In the genomic region with DNA sequence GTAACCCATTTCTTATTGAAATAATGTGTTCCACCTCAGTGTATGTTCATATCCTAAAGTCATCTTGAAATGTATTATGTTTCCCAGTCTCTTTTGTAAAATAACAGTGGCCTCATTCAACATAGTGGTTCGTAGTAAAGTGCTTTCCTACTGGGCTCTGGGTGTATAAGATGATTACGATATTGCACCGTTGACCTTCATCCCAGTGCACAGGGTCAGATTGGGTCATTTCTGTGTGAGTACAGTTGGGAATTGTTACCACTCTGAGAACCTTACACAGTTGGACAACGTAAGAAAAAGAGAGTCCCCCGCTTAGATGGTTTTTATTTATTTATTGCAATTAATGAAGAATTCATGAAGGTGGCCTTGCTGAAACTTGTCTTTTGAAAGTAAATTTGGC, we compare ENCODE assay signal across 1 cellular context.
A peak's percentile ranks its signal among the peaks of the same experiment; 100 is the strongest.
TF ChIP-seq lines count a peak whose summit lies in the region.

No MANE protein-coding gene starts in this region.

TF ChIP-seq in HepG2, 621 proteins besides CTCF, POLR2A, EP300 and RAD21 (continues in another document):
- TF ChIP-seq, protein P1, sequence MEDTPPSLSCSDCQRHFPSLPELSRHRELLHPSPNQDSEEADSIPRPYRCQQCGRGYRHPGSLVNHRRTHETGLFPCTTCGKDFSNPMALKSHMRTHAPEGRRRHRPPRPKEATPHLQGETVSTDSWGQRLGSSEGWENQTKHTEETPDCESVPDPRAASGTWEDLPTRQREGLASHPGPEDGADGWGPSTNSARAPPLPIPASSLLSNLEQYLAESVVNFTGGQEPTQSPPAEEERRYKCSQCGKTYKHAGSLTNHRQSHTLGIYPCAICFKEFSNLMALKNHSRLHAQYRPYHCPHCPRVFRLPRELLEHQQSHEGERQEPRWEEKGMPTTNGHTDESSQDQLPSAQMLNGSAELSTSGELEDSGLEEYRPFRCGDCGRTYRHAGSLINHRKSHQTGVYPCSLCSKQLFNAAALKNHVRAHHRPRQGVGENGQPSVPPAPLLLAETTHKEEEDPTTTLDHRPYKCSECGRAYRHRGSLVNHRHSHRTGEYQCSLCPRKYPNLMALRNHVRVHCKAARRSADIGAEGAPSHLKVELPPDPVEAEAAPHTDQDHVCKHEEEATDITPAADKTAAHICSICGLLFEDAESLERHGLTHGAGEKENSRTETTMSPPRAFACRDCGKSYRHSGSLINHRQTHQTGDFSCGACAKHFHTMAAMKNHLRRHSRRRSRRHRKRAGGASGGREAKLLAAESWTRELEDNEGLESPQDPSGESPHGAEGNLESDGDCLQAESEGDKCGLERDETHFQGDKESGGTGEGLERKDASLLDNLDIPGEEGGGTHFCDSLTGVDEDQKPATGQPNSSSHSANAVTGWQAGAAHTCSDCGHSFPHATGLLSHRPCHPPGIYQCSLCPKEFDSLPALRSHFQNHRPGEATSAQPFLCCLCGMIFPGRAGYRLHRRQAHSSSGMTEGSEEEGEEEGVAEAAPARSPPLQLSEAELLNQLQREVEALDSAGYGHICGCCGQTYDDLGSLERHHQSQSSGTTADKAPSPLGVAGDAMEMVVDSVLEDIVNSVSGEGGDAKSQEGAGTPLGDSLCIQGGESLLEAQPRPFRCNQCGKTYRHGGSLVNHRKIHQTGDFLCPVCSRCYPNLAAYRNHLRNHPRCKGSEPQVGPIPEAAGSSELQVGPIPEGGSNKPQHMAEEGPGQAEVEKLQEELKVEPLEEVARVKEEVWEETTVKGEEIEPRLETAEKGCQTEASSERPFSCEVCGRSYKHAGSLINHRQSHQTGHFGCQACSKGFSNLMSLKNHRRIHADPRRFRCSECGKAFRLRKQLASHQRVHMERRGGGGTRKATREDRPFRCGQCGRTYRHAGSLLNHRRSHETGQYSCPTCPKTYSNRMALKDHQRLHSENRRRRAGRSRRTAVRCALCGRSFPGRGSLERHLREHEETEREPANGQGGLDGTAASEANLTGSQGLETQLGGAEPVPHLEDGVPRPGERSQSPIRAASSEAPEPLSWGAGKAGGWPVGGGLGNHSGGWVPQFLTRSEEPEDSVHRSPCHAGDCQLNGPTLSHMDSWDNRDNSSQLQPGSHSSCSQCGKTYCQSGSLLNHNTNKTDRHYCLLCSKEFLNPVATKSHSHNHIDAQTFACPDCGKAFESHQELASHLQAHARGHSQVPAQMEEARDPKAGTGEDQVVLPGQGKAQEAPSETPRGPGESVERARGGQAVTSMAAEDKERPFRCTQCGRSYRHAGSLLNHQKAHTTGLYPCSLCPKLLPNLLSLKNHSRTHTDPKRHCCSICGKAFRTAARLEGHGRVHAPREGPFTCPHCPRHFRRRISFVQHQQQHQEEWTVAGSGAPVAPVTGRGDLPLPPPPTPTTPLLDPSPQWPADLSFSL (CRISPR knock-in tag; IDR thresholded peaks at IDR 0.05), result 0 out of 2 replicates have a peak, but pooled peaks have one; percentile 24
- TF ChIP-seq SOX13 (IDR thresholded peaks at IDR 0.05), result no peak
- TF ChIP-seq SOX13 (CRISPR knock-in tag; conservative IDR thresholded peaks at IDR 0.05 in 1 of 2, IDR thresholded peaks at IDR 0.05 in 1 of 2), result peak in 1 of 2 experiments; percentile 49; a peak in 2 of 4 replicates
- peak; percentile 81 for TF ChIP-seq HNF4A (CRISPR knock-in tag; IDR thresholded peaks at IDR 0.05)
- TF ChIP-seq, protein P2, sequence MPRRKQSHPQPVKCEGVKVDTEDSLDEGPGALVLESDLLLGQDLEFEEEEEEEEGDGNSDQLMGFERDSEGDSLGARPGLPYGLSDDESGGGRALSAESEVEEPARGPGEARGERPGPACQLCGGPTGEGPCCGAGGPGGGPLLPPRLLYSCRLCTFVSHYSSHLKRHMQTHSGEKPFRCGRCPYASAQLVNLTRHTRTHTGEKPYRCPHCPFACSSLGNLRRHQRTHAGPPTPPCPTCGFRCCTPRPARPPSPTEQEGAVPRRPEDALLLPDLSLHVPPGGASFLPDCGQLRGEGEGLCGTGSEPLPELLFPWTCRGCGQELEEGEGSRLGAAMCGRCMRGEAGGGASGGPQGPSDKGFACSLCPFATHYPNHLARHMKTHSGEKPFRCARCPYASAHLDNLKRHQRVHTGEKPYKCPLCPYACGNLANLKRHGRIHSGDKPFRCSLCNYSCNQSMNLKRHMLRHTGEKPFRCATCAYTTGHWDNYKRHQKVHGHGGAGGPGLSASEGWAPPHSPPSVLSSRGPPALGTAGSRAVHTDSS (CRISPR knock-in tag; conservative IDR thresholded peaks at IDR 0.05), result no peak
- no peak for TF ChIP-seq ZNF850 (CRISPR knock-in tag; conservative IDR thresholded peaks at IDR 0.05)
- no peak for TF ChIP-seq ONECUT2 (CRISPR knock-in tag; IDR thresholded peaks at IDR 0.05)
- no peak for TF ChIP-seq DMAP1 (CRISPR knock-in tag; IDR thresholded peaks at IDR 0.05)
- TF ChIP-seq, protein P3, sequence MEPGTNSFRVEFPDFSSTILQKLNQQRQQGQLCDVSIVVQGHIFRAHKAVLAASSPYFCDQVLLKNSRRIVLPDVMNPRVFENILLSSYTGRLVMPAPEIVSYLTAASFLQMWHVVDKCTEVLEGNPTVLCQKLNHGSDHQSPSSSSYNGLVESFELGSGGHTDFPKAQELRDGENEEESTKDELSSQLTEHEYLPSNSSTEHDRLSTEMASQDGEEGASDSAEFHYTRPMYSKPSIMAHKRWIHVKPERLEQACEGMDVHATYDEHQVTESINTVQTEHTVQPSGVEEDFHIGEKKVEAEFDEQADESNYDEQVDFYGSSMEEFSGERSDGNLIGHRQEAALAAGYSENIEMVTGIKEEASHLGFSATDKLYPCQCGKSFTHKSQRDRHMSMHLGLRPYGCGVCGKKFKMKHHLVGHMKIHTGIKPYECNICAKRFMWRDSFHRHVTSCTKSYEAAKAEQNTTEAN (CRISPR knock-in tag; conservative IDR thresholded peaks at IDR 0.05), result 0 out of 2 replicates have a peak, but pooled peaks have one; percentile 9
- no peak for TF ChIP-seq ZNF431 (CRISPR knock-in tag; IDR thresholded peaks at IDR 0.05; ENCODE audit: borderline replicate concordance, low read depth)
- TF ChIP-seq NR2F6 (IDR thresholded peaks at IDR 0.05), result peak; percentile 57
- TF ChIP-seq NR2F6 (CRISPR knock-in tag; IDR thresholded peaks at IDR 0.05), result peak; percentile 79
- peak; percentile 69; the same call in 1 of the 2 replicates for TF ChIP-seq RXRA (CRISPR knock-in tag; IDR thresholded peaks at IDR 0.05)
- TF ChIP-seq, protein P4, sequence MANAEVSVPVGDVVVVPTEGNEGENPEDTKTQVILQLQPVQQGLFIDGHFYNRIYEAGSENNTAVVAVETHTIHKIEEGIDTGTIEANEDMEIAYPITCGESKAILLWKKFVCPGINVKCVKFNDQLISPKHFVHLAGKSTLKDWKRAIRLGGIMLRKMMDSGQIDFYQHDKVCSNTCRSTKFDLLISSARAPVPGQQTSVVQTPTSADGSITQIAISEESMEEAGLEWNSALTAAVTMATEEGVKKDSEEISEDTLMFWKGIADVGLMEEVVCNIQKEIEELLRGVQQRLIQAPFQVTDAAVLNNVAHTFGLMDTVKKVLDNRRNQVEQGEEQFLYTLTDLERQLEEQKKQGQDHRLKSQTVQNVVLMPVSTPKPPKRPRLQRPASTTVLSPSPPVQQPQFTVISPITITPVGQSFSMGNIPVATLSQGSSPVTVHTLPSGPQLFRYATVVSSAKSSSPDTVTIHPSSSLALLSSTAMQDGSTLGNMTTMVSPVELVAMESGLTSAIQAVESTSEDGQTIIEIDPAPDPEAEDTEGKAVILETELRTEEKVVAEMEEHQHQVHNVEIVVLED (CRISPR knock-in tag; IDR thresholded peaks at IDR 0.05; ENCODE audit: borderline replicate concordance), result no peak
- no peak for TF ChIP-seq SIX4 (CRISPR knock-in tag; IDR thresholded peaks at IDR 0.05)
- TF ChIP-seq, protein P5, sequence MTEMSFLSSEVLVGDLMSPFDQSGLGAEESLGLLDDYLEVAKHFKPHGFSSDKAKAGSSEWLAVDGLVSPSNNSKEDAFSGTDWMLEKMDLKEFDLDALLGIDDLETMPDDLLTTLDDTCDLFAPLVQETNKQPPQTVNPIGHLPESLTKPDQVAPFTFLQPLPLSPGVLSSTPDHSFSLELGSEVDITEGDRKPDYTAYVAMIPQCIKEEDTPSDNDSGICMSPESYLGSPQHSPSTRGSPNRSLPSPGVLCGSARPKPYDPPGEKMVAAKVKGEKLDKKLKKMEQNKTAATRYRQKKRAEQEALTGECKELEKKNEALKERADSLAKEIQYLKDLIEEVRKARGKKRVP (CRISPR knock-in tag; IDR thresholded peaks at IDR 0.05), result peak in 1 of 2 experiments; percentile 45; a peak in 1 of 4 replicates
- TF ChIP-seq NR2F1 (CRISPR knock-in tag; IDR thresholded peaks at IDR 0.05), result peak in 1 of 2 experiments; percentile 43; a peak in 1 of 4 replicates
- TF ChIP-seq, protein P6, sequence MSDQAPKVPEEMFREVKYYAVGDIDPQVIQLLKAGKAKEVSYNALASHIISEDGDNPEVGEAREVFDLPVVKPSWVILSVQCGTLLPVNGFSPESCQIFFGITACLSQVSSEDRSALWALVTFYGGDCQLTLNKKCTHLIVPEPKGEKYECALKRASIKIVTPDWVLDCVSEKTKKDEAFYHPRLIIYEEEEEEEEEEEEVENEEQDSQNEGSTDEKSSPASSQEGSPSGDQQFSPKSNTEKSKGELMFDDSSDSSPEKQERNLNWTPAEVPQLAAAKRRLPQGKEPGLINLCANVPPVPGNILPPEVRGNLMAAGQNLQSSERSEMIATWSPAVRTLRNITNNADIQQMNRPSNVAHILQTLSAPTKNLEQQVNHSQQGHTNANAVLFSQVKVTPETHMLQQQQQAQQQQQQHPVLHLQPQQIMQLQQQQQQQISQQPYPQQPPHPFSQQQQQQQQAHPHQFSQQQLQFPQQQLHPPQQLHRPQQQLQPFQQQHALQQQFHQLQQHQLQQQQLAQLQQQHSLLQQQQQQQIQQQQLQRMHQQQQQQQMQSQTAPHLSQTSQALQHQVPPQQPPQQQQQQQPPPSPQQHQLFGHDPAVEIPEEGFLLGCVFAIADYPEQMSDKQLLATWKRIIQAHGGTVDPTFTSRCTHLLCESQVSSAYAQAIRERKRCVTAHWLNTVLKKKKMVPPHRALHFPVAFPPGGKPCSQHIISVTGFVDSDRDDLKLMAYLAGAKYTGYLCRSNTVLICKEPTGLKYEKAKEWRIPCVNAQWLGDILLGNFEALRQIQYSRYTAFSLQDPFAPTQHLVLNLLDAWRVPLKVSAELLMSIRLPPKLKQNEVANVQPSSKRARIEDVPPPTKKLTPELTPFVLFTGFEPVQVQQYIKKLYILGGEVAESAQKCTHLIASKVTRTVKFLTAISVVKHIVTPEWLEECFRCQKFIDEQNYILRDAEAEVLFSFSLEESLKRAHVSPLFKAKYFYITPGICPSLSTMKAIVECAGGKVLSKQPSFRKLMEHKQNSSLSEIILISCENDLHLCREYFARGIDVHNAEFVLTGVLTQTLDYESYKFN (CRISPR knock-in tag; conservative IDR thresholded peaks at IDR 0.05), result 0 out of 2 replicates have a peak, but pooled peaks have one; percentile 27
- no peak for TF ChIP-seq ETV5 (CRISPR knock-in tag; IDR thresholded peaks at IDR 0.05; ENCODE audit: borderline replicate concordance)
- peak; percentile 56; the same call in 1 of the 2 replicates for TF ChIP-seq ZMYM4 (CRISPR knock-in tag; IDR thresholded peaks at IDR 0.05)
- TF ChIP-seq WIZ (CRISPR knock-in tag; IDR thresholded peaks at IDR 0.05), result no peak
- no peak for TF ChIP-seq ZFP36L2 (CRISPR knock-in tag; IDR thresholded peaks at IDR 0.05)
- TF ChIP-seq HNF4G (IDR thresholded peaks at IDR 0.05; ENCODE audit: borderline replicate concordance, low read depth, low read length), result peak; percentile 54; the same call in 1 of the 2 replicates
- no peak for TF ChIP-seq HNF4G (CRISPR knock-in tag; IDR thresholded peaks at IDR 0.05; ENCODE audit: borderline replicate concordance, low read depth)
- TF ChIP-seq ZNF816 (CRISPR knock-in tag; IDR thresholded peaks at IDR 0.05; ENCODE audit: borderline replicate concordance), result no peak
- TF ChIP-seq RARA (CRISPR knock-in tag; IDR thresholded peaks at IDR 0.05), result peak; percentile 79
- TF ChIP-seq CENPT (CRISPR knock-in tag; IDR thresholded peaks at IDR 0.05; ENCODE audit: low read depth), result no peak
- TF ChIP-seq, protein P7, sequence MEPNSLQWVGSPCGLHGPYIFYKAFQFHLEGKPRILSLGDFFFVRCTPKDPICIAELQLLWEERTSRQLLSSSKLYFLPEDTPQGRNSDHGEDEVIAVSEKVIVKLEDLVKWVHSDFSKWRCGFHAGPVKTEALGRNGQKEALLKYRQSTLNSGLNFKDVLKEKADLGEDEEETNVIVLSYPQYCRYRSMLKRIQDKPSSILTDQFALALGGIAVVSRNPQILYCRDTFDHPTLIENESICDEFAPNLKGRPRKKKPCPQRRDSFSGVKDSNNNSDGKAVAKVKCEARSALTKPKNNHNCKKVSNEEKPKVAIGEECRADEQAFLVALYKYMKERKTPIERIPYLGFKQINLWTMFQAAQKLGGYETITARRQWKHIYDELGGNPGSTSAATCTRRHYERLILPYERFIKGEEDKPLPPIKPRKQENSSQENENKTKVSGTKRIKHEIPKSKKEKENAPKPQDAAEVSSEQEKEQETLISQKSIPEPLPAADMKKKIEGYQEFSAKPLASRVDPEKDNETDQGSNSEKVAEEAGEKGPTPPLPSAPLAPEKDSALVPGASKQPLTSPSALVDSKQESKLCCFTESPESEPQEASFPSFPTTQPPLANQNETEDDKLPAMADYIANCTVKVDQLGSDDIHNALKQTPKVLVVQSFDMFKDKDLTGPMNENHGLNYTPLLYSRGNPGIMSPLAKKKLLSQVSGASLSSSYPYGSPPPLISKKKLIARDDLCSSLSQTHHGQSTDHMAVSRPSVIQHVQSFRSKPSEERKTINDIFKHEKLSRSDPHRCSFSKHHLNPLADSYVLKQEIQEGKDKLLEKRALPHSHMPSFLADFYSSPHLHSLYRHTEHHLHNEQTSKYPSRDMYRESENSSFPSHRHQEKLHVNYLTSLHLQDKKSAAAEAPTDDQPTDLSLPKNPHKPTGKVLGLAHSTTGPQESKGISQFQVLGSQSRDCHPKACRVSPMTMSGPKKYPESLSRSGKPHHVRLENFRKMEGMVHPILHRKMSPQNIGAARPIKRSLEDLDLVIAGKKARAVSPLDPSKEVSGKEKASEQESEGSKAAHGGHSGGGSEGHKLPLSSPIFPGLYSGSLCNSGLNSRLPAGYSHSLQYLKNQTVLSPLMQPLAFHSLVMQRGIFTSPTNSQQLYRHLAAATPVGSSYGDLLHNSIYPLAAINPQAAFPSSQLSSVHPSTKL (CRISPR knock-in tag; IDR thresholded peaks at IDR 0.05), result peak; percentile 79
- no peak for TF ChIP-seq ZNF282 (IDR thresholded peaks at IDR 0.05; ENCODE audit: partially characterized antibody)
- TF ChIP-seq NR2C2 (CRISPR knock-in tag; IDR thresholded peaks at IDR 0.05; ENCODE audit: borderline replicate concordance), result 0 out of 2 replicates have a peak, but pooled peaks have one; percentile 34
- TF ChIP-seq, protein P8, sequence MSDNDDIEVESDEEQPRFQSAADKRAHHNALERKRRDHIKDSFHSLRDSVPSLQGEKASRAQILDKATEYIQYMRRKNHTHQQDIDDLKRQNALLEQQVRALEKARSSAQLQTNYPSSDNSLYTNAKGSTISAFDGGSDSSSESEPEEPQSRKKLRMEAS (IDR thresholded peaks at IDR 0.05), result no peak
- TF ChIP-seq FOXA1 (IDR thresholded peaks at IDR 0.05), result no peak
- TF ChIP-seq FOXA1 (CRISPR knock-in tag; IDR thresholded peaks at IDR 0.05), result no peak
- no peak for TF ChIP-seq ZNF550 (CRISPR knock-in tag; IDR thresholded peaks at IDR 0.05; ENCODE audit: borderline replicate concordance)
